Comparison of ENCODE assay signal across 28 cellular contexts in genomic region chr10:100041620-100042019, GRCh38.
DNase-seq lines count a peak whose midpoint lies in the region; ATAC-seq and TF ChIP-seq lines count a peak whose summit lies in the region.
"Had no signal": no experiment of that assay in that cellular context is flagged by ENCODE, and none has a peak within 500 bp of the region (broad histone marks: within the 10 kb centered on the region; RNA-seq: fewer than 3 reads in every experiment).

No MANE protein-coding gene starts in this region.

- H3K4me1 ChIP-seq in BLaER1 (peaks cover 34% of the 10 kb centered on the region), neutrophil (ENCODE audit: control insufficient read depth in 1 of 2, insufficient read depth in 1 of 2, low read depth in 1 of 2, low read length in 1 of 2) (peaks cover 77 to 79% of the 10 kb centered on the region in 2 experiments)
- H3K4me1 ChIP-seq: HAP-1, SJCRH30 had no signal

- H3K4me3 ChIP-seq in BLaER1, result no peak overlapping the region
- H3K4me3 ChIP-seq in neutrophil (ENCODE audit: low read depth in 1 of 2, low read length in 1 of 2), result peak overlapping the region in 1 of 2 experiments; percentile 13
- H3K4me3 ChIP-seq: A549, HAP-1, SJCRH30 had no signal

- H3K36me3 ChIP-seq in BLaER1 (no peaks in the 10 kb centered on the region), neutrophil (no peaks in the 10 kb centered on the region)
- H3K36me3 ChIP-seq: HAP-1, SJCRH30 had no signal

- POLR2A ChIA-PET in RWPE1 (lab: Yijun Ruan, JAX; ENCODE audit: low non-redundant PET), result no interaction called here

- peak; percentile 44 for DNase-seq in DMS79 treated with DMSO at 0.1 percent for 48 hours (lab: John Stamatoyannopoulos, UW)
- DNase-seq in RWPE1 (ENCODE audit: low spot score), result no peak
- DNase-seq in NCI-H748 treated with DMSO at 0.1 percent for 48 hours (lab: John Stamatoyannopoulos, UW), result no peak
- DNase-seq: AML-193; C1 segment of cervical spinal cord; CD4-positive, alpha-beta memory T cell; COR-L47; DND-41; GOT3; HFFc6; NCI-H1092; NCI-H1417 treated with DMSO at 0.1 percent for 48 hours; NCI-H1694 treated with DMSO at 0.1 percent for 48 hours; NCI-H2081; NCI-H524; NCI-H774; OCI-M1; SJCRH30; T-helper 2 cell had no signal

- no peak overlapping the region for H3K9ac ChIP-seq in BLaER1
- H3K9ac ChIP-seq: KMS-11 had no signal

- no peaks in the 10 kb centered on the region for H3K27me3 ChIP-seq in BLaER1
- H3K27me3 ChIP-seq in neutrophil, result no peaks in the 10 kb centered on the region
- H3K27me3 ChIP-seq: SJCRH30 had no signal

- ATAC-seq in GM21825 (IDR thresholded peaks at IDR 0.05; ENCODE audit: unreplicated experiment) (no peak), HG03354 (IDR thresholded peaks at IDR 0.05; ENCODE audit: poor library complexity, severe bottlenecking, unreplicated experiment) (no peak), GM21737 (IDR thresholded peaks at IDR 0.05; ENCODE audit: unreplicated experiment) (no peak)
- ATAC-seq: A549, Right ventricle myocardium inferior had no signal

- H3K4me2 ChIP-seq in BLaER1, result peak overlapping the region; percentile 13; the same call in 1 of the 2 replicates
- H3K4me2 ChIP-seq: A549, KMS-11 had no signal

- H3K9me3 ChIP-seq in BLaER1 (no peaks in the 10 kb centered on the region), neutrophil (no peaks in the 10 kb centered on the region)
- H3K9me3 ChIP-seq: A549, HAP-1, SJCRH30 had no signal

- no peaks in the 10 kb centered on the region for H4K20me1 ChIP-seq in BLaER1

- TF ChIP-seq CTCF in RWPE1 (conservative IDR thresholded peaks at IDR 0.05; ENCODE audit: low read depth) (no peak), neutrophil (IDR thresholded peaks at IDR 0.05) (no peak)

- CTCF ChIA-PET in RWPE1 (lab: Yijun Ruan, JAX), result interaction anchor here (0.5 to 1.0 kb wide), 3 partner anchors 135 to 176 kb away, joined by 3 read pairs; no protein-coding TSS in a partner anchor

- H3K27ac ChIP-seq in BLaER1 (no peak overlapping the region), RWPE1 (peak overlapping the region; percentile 91), neutrophil (peak overlapping the region; percentile 71)
- H3K27ac ChIP-seq: KMS-11, SJCRH30 had no signal
